24 cellular contexts compared by ENCODE assay signal in genomic region chr14:38718519-38718918, GRCh38.
DNase-seq lines count a peak whose midpoint lies in the region; FAIRE-seq and TF ChIP-seq lines count a peak whose summit lies in the region.
"Had no signal": no experiment of that assay in that cellular context is flagged by ENCODE, and none has a peak within 500 bp of the region (broad histone marks: within the 10 kb centered on the region; RNA-seq: fewer than 3 reads in every experiment).

No MANE protein-coding gene starts in this region.

- WGBS in thyroid gland, 2 donors, result 20 to 22% methylated on average over 2 of the region's 2 CpGs

- H3K36me3 ChIP-seq in Karpas-422 (ENCODE audit: insufficient read depth, low read length) (no peaks in the 10 kb centered on the region), OCI-LY3 (replicated peaks; ENCODE audit: low read depth, low read length) (no peaks in the 10 kb centered on the region), keratinocyte (ENCODE audit: control insufficient read depth in 2 of 2, extremely low read depth in 1 of 2, insufficient read depth in 2 of 2, low read length in 2 of 2) (no peaks in the 10 kb centered on the region), thyroid gland (no peaks in the 10 kb centered on the region)
- H3K36me3 ChIP-seq: BLaER1 had no signal

- H3K9ac ChIP-seq in Karpas-422 (ENCODE audit: low read length) (no peak overlapping the region), OCI-LY3 (ENCODE audit: low read length) (no peak overlapping the region), keratinocyte (ENCODE audit: control insufficient read depth, extremely low read depth, insufficient read depth, low read length) (no peak overlapping the region)
- H3K9ac ChIP-seq: BLaER1 had no signal

- intact Hi-C loops in thyroid gland (cut with DNase I), result no loop called here

- H3K4me3 ChIP-seq in Karpas-422 (ENCODE audit: low read length) (no peak overlapping the region), OCI-LY3 (ENCODE audit: low read length) (no peak overlapping the region), keratinocyte (ENCODE audit: control insufficient read depth in 2 of 3, extremely low read depth in 1 of 3, insufficient read depth in 2 of 3, low read depth in 1 of 3, low read length in 3 of 3) (no peak overlapping the region), thyroid gland (replicated peaks in 1 of 3) (no peak overlapping the region)
- H3K4me3 ChIP-seq: BLaER1 had no signal

- H3K4me2 ChIP-seq in Karpas-422 (ENCODE audit: low read depth, low read length, poor library complexity, severe bottlenecking) (no peak overlapping the region), OCI-LY3 (ENCODE audit: low read length) (no peak overlapping the region), keratinocyte (ENCODE audit: control insufficient read depth, extremely low read depth, insufficient read depth, low read depth, low read length) (no peak overlapping the region)
- H3K4me2 ChIP-seq: BLaER1 had no signal

- H4K20me1 ChIP-seq in Karpas-422 (ENCODE audit: insufficient read depth, low read depth, low read length), result no peaks in the 10 kb centered on the region
- H4K20me1 ChIP-seq in OCI-LY3 (ENCODE audit: insufficient read depth, low read length), result no peaks in the 10 kb centered on the region
- H4K20me1 ChIP-seq in keratinocyte (ENCODE audit: control insufficient read depth, extremely low read depth, insufficient read depth, low read length), result no peaks in the 10 kb centered on the region
- H4K20me1 ChIP-seq: BLaER1 had no signal

- H3K27ac ChIP-seq in Karpas-422 (ENCODE audit: low read length) (no peak overlapping the region), OCI-LY3 (ENCODE audit: low read length) (no peak overlapping the region), keratinocyte (ENCODE audit: control insufficient read depth, insufficient read depth, low read length) (no peak overlapping the region), thyroid gland (peak overlapping the region in 2 of 3 donors; percentile 25 to 93)
- H3K27ac ChIP-seq: BLaER1, HL-60, RWPE1 had no signal

- H3K79me2 ChIP-seq in Karpas-422 (ENCODE audit: low read length) (no peaks in the 10 kb centered on the region), OCI-LY3 (ENCODE audit: low read length) (no peaks in the 10 kb centered on the region), keratinocyte (ENCODE audit: control insufficient read depth, insufficient read depth, low read length) (no peaks in the 10 kb centered on the region)

- H3K27me3 ChIP-seq in Karpas-422 (ENCODE audit: low read length) (no peaks in the 10 kb centered on the region), OCI-LY3 (ENCODE audit: low read depth, low read length) (no peaks in the 10 kb centered on the region), keratinocyte (ENCODE audit: control insufficient read depth, extremely low read depth, insufficient read depth, low read length) (no peaks in the 10 kb centered on the region), thyroid gland (no peaks in the 10 kb centered on the region)
- H3K27me3 ChIP-seq: BLaER1 had no signal

- dilution Hi-C loops in keratinocyte (cut with MboI; ENCODE audit: extremely low pct_ligation_motif_present, low sequenced_read_pairs), result no loop called here

- DNase-seq in Karpas-422 (peak; percentile 47), keratinocyte (ENCODE audit: low read depth, low spot score) (no peak), thyroid gland (no peak), NCI-H2081 treated with DMSO at 0.1 percent for 48 hours (lab: John Stamatoyannopoulos, UW) (no peak), NCI-H82 treated with DMSO at 0.1 percent for 48 hours (lab: John Stamatoyannopoulos, UW; ENCODE audit: unreplicated experiment) (no peak), DMS79 treated with DMSO at 0.1 percent for 48 hours (lab: John Stamatoyannopoulos, UW) (no peak)
- DNase-seq: ACHN; CD4-positive, alpha-beta memory T cell; DMS153; GOT3; KG1; NCI-H1105 treated with DMSO at 0.1 percent for 48 hours; NCI-H2029 treated with DMSO at 0.1 percent for 48 hours; NCI-H2171; NCI-H345; NCI-H524 treated with DMSO at 0.1 percent for 48 hours; NCI-H82; SIG-M5 had no signal

- no peaks in the 10 kb centered on the region for H3K9me2 ChIP-seq in Karpas-422 (replicated peaks; ENCODE audit: insufficient read depth, low read length)

- no peaks in the 10 kb centered on the region for H3K9me1 ChIP-seq in keratinocyte (ENCODE audit: control insufficient read depth, extremely low read depth, insufficient read depth, low read length)

- H2AFZ ChIP-seq in Karpas-422 (ENCODE audit: low read length) (peak overlapping the region; percentile 57), OCI-LY3 (ENCODE audit: low read depth, low read length) (peak overlapping the region; percentile 77; the same call in 1 of the 2 replicates), keratinocyte (ENCODE audit: control insufficient read depth, low read length) (peak overlapping the region; percentile 20)

- no peak for FAIRE-seq in keratinocyte (lab: Jason Lieb, UNC)
- FAIRE-seq: G401.6, GM18507 had no signal

- H3K4me1 ChIP-seq in Karpas-422 (ENCODE audit: low read length) (peaks cover 14% of the 10 kb centered on the region), OCI-LY3 (ENCODE audit: low read length) (no peaks in the 10 kb centered on the region), keratinocyte (ENCODE audit: control insufficient read depth, extremely low read depth, insufficient read depth, low read length) (no peaks in the 10 kb centered on the region), thyroid gland (peaks cover 22% of the 10 kb centered on the region in 2 donors)

- TF ChIP-seq POLR2A in thyroid gland (IDR thresholded peaks at IDR 0.05), result no peak

- H3K9me3 ChIP-seq in Karpas-422 (ENCODE audit: low read length) (no peaks in the 10 kb centered on the region), OCI-LY3 (ENCODE audit: insufficient read depth, low read length) (no peaks in the 10 kb centered on the region), keratinocyte (ENCODE audit: control insufficient read depth, low read depth, low read length) (no peaks in the 10 kb centered on the region), thyroid gland (no peaks in the 10 kb centered on the region)
- H3K9me3 ChIP-seq: BLaER1 had no signal

- TF ChIP-seq CTCF in OCI-LY3 (IDR thresholded peaks at IDR 0.05; ENCODE audit: low read depth, low read length) (no peak), keratinocyte (optimal IDR thresholded peaks at IDR 0.05 in 1 of 3, IDR thresholded peaks at IDR 0.05 in 1 of 3, conservative IDR thresholded peaks at IDR 0.05 in 1 of 3; ENCODE audit: extremely low read depth in 1 of 3, insufficient read depth in 2 of 3, low read length in 3 of 3) (no peak), thyroid gland (IDR thresholded peaks at IDR 0.05) (no peak)

Comparison
In these comparisons a context has a peak if more than half of its experiments do, and no peak if none do; other contexts are left out.
1. H2AFZ ChIP-seq: peak in every context shown above with its lines; median percentile 77 in OCI-LY3; 57 in Karpas-422; 20 in keratinocyte.
2. H3K27ac ChIP-seq: peak in thyroid gland (2 of 3); none in Karpas-422 (single experiment), OCI-LY3 (single experiment) and keratinocyte (single experiment).